18 cellular contexts compared by ENCODE assay signal in genomic region chr1:25304936-25305335, GRCh38. TPM values are rescaled to one million over a fixed set of nuclear protein-coding genes. Genes with fewer than 3 reads are reported as not detected.
"Had no signal": no experiment of that assay in that cellular context is flagged by ENCODE, and none has a peak within 500 bp of the region (broad histone marks: within the 10 kb centered on the region; RNA-seq: fewer than 3 reads in every experiment).

No MANE protein-coding gene starts in this region.

RNA-seq across cellular contexts. Expression of gene RHD, which starts 32.6 kb away (rescaled TPM):
- total RNA-seq: hepatocyte; kidney epithelial cell; lower leg skin; mesenteric fat pad; mucosa of descending colon; myocyte; natural killer cell treated with Interleukin-12 subunit alpha and Interleukin-12 subunit beta and Interleukin-15 and Interleukin-18, amount 100 ng/mL, for 72 hours; omental fat pad; ovary; progenitor cell of endocrine pancreas; pulmonary artery endothelial cell; renal cortical epithelial cell; subcutaneous adipose tissue; suprapubic skin; thoracic aorta; upper lobe of right lung had no signal
- polyA plus RNA-seq: heart right ventricle, neural cell, ovary had no signal
